Comparison of ENCODE assay signal across 14 cellular contexts in the genomic region with DNA sequence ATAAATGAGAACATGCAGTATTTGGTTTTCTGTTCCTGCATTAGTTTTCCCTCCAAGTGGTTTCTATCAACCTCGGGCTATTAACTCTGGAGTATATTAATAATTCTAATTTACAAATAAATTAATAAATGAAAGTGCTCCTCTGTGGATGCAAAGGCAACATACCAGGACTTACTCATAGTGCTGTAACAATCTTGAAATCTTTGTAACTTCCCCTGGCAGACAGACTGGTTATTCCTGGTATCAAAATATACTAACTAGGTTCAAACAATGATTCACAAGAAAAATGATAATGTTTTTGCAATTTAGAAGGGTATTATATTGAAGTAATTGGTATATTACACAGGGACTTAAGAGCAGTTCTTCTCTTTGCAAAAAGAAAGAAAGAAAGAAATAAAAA.
"Had no signal": no experiment of that assay in that cellular context is flagged by ENCODE, and none has a peak within 500 bp of the region (broad histone marks: within the 10 kb centered on the region; RNA-seq: fewer than 3 reads in every experiment).

No MANE protein-coding gene starts in this region.

- H3K4me3 ChIP-seq: right atrium auricular region, upper lobe of right lung had no signal

- ATAC-seq: activated naive CD8-positive, alpha-beta T cell treated with anti-CD3 and anti-CD28 coated beads, Interleukin-2, amount 50 U/mL, for 24 hours; activated T-helper 17 cell treated with anti-CD3 and anti-CD28 coated beads, Interleukin-2, amount 50 U/mL, for 72 hours; upper lobe of right lung had no signal

- H3K4me1 ChIP-seq: right atrium auricular region, upper lobe of right lung had no signal

- H3K9me3 ChIP-seq: right atrium auricular region, upper lobe of right lung had no signal

- H3K27me3 ChIP-seq: right atrium auricular region, upper lobe of right lung had no signal

- H3K36me3 ChIP-seq: right atrium auricular region, upper lobe of right lung had no signal

- H3K27ac ChIP-seq: right atrium auricular region, upper lobe of right lung, VCaP had no signal

- DNase-seq: activated CD4-positive, alpha-beta T cell treated with anti-CD3 and anti-CD28 coated beads for 1 hour; activated CD4-positive, alpha-beta T cell treated with anti-CD3 and anti-CD28 coated beads, Interleukin-2, amount 50 U/mL, for 4 hours; activated naive CD4-positive, alpha-beta T cell treated with anti-CD3 and anti-CD28 coated beads for 36 hours; activated naive CD8-positive, alpha-beta T cell treated with anti-CD3 and anti-CD28 coated beads, Interleukin-2, amount 50 U/mL, for 24 hours; activated T-cell treated with anti-CD3 and anti-CD28 coated beads for 4 hours; cerebellar nuclear complex; nephron progenitor cell; occipital lobe; T-helper 1 cell; T1000; upper lobe of right lung had no signal
